Comparison of ENCODE assay signal across 8 cellular contexts in the genomic region with DNA sequence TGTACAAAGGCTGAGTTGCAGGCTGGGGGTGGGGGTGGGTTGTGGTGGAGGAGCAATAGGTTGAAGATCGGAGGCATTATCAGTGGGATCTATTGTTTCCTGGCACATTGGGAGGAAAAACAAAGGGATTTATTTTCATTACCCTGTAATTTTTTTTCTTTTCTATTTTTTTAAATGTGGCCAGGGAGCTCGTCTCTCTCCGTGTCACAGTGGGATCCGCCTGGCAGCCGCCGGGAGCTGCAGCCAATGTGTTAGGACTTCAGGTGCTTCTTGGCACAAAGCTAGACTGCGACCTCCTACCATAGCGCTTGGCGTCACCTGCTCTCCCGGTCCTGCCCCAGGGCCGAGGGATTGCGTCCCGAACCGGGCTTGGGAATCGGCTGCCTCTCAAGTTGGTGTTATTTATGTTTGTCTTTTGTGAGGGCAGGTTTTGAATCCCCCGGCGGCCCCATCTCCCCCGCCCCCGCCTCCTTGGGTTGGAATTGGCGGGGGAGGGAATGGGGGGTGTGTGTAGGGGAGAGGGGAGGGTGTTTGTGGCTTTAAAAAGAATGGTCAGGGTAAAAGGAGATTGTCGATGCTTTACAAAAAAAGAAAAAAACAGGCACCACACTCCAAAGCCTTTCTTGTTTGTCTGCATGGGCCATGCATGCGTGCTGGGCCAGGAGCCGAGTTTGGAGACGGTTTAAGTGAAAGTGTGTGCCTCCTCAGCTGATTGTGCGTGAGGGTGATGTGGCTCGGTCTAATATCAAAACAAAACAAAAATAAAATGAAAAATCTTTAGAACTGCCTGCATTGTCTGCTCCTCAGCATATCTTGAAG. TPM values are rescaled to one million over a fixed set of nuclear protein-coding genes. Genes with fewer than 3 reads are reported as not detected.
DNase-seq lines count a peak whose midpoint lies in the region; ATAC-seq and TF ChIP-seq lines count a peak whose summit lies in the region.

No MANE protein-coding gene starts in this region.

- CTCF ChIA-PET in naive thymus-derived CD4-positive, alpha-beta T cell (lab: Charles Lee) = no interaction called here

- TF ChIP-seq CTCF in HFFc6 (IDR thresholded peaks at IDR 0.05) = no peak
- TF ChIP-seq CTCF in RWPE2 (IDR thresholded peaks at IDR 0.05; ENCODE audit: poor library complexity, severe bottlenecking) = no peak
- no peak for TF ChIP-seq CTCF in foreskin fibroblast (IDR thresholded peaks at IDR 0.05; ENCODE audit: low read depth, low read length)

- no peak overlapping the region for H3K27ac Mint-ChIP-seq in HFFc6
- H3K27ac Mint-ChIP-seq in naive thymus-derived CD4-positive, alpha-beta T cell = no peak overlapping the region

- POLR2A ChIA-PET in naive thymus-derived CD4-positive, alpha-beta T cell (lab: Charles Lee) = no interaction called here

- H3K36me3 ChIP-seq in RWPE2 (ENCODE audit: low read depth) = no peaks in the 10 kb centered on the region
- H3K36me3 ChIP-seq in naive thymus-derived CD4-positive, alpha-beta T cell (ENCODE audit: control insufficient read depth in 2 of 3, insufficient read depth in 3 of 3, low read length in 3 of 3) = no peaks in the 10 kb centered on the region

- H3K4me3 ChIP-seq in RWPE2 (ENCODE audit: severe bottlenecking) (peak overlapping the region; percentile 30), foreskin fibroblast (ENCODE audit: low read depth in 1 of 2, low read length in 2 of 2) (peak overlapping the region; percentile 50 to 67)
- H3K4me3 ChIP-seq in naive thymus-derived CD4-positive, alpha-beta T cell (ENCODE audit: low read length) = no peak overlapping the region

- peaks cover 4% of the 10 kb centered on the region for H3K4me1 ChIP-seq in RWPE2 (ENCODE audit: insufficient read depth, poor library complexity, severe bottlenecking)
- H3K4me1 ChIP-seq in naive thymus-derived CD4-positive, alpha-beta T cell (ENCODE audit: control insufficient read depth in 2 of 2, insufficient read depth in 2 of 2, low read length in 2 of 2) = no peaks in the 10 kb centered on the region

- peak overlapping the region; percentile 70 for H3K4me3 Mint-ChIP-seq in HFFc6
- H3K4me3 Mint-ChIP-seq in naive thymus-derived CD4-positive, alpha-beta T cell = peak overlapping the region in 7 of 10 donors; percentile 29 to 68 (median 42)

- intact Hi-C loops in naive thymus-derived CD4-positive, alpha-beta T cell (cut with micrococcal nuclease) = no loop called here

- H3K27me3 Mint-ChIP-seq in HFFc6 (ENCODE audit: insufficient read depth) = peaks cover 15% of the 10 kb centered on the region
- H3K27me3 Mint-ChIP-seq in naive thymus-derived CD4-positive, alpha-beta T cell = peaks cover 41 to 61% (median 54%) of the 10 kb centered on the region in 5 donors

- ATAC-seq in RWPE2 (ENCODE audit: low read depth) (peak; percentile 47), GM18909 (IDR thresholded peaks at IDR 0.05; ENCODE audit: poor library complexity, unreplicated experiment) (no peak)
- no peak for ATAC-seq in naive thymus-derived CD4-positive, alpha-beta T cell

- no peak overlapping the region for H3K27ac ChIP-seq in RWPE2 (ENCODE audit: poor library complexity, severe bottlenecking)
- H3K27ac ChIP-seq in naive thymus-derived CD4-positive, alpha-beta T cell (ENCODE audit: low read depth, low read length) = no peak overlapping the region

- H3K36me3 Mint-ChIP-seq in HFFc6 (ENCODE audit: low read depth) = no peaks in the 10 kb centered on the region
- H3K36me3 Mint-ChIP-seq in naive thymus-derived CD4-positive, alpha-beta T cell = peaks cover 0 to 4% (median 0%) of the 10 kb centered on the region in 5 donors

- H3K9me3 Mint-ChIP-seq in HFFc6 = no peaks in the 10 kb centered on the region
- H3K9me3 Mint-ChIP-seq in naive thymus-derived CD4-positive, alpha-beta T cell = peaks cover 0 to 2% (median 0%) of the 10 kb centered on the region in 11 donors

- DNase-seq in AG08395 (ENCODE audit: low spot score) (peak; percentile 11), HFFc6 (no peak), RWPE2 (ENCODE audit: low spot score) (no peak), foreskin fibroblast (peak; percentile 9 to 56), hepatic stellate cell (ENCODE audit: low spot score) (no peak)
- no peak for DNase-seq in naive thymus-derived CD4-positive, alpha-beta T cell
- no peak for DNase-seq in activated CD4-positive, alpha-beta T cell treated with anti-CD3 and anti-CD28 coated beads, Interleukin-2, amount 50 U/mL, for 48 hours

- H3K9me3 ChIP-seq in RWPE2 (ENCODE audit: severe bottlenecking) = no peaks in the 10 kb centered on the region
- no peaks in the 10 kb centered on the region for H3K9me3 ChIP-seq in naive thymus-derived CD4-positive, alpha-beta T cell (ENCODE audit: control insufficient read depth in 2 of 3, low read length in 3 of 3)

- H3K4me1 Mint-ChIP-seq in HFFc6 (ENCODE audit: low read depth) = no peaks in the 10 kb centered on the region
- peaks cover 0 to 12% (median 4%) of the 10 kb centered on the region in 7 donors for H3K4me1 Mint-ChIP-seq in naive thymus-derived CD4-positive, alpha-beta T cell

- H3K27me3 ChIP-seq in RWPE2 (ENCODE audit: insufficient read depth, poor library complexity, severe bottlenecking) = peaks cover 78% of the 10 kb centered on the region
- peaks cover 0 to 3% of the 10 kb centered on the region in 2 donors for H3K27me3 ChIP-seq in naive thymus-derived CD4-positive, alpha-beta T cell (ENCODE audit: control insufficient read depth in 2 of 2, insufficient read depth in 2 of 2, low read length in 2 of 2)

RNA-seq across cellular contexts. Expression of gene PPP1R9A, which starts 1.0 kb away (rescaled TPM):
- total RNA-seq in HFFc6 (2021; fragmentation: NEBNext Ultra II Directional; extraction: Animal tissue kit (Norgen Biotek cat#: 25700)) = not detected
- total RNA-seq in naive thymus-derived CD4-positive, alpha-beta T cell = 1 to 10 TPM in 1 of 5 experiments, under 1 TPM in 1, not detected in 3; 0.21 to 1.4 TPM
- polyA plus RNA-seq in naive thymus-derived CD4-positive, alpha-beta T cell = not detected

Comparison
In these comparisons a context has a peak if more than half of its experiments do, and no peak if none do; other contexts are left out.
1. DNase-seq: peak in AG08395 (single experiment) and foreskin fibroblast (2 of 2); none in HFFc6 (single experiment), RWPE2 (single experiment), naive thymus-derived CD4-positive, alpha-beta T cell (0 of 9), hepatic stellate cell (single experiment) and activated CD4-positive, alpha-beta T cell treated with anti-CD3 and anti-CD28 coated beads, Interleukin-2, amount 50 U/mL, for 48 hours (0 of 2).